In the genomic region with DNA sequence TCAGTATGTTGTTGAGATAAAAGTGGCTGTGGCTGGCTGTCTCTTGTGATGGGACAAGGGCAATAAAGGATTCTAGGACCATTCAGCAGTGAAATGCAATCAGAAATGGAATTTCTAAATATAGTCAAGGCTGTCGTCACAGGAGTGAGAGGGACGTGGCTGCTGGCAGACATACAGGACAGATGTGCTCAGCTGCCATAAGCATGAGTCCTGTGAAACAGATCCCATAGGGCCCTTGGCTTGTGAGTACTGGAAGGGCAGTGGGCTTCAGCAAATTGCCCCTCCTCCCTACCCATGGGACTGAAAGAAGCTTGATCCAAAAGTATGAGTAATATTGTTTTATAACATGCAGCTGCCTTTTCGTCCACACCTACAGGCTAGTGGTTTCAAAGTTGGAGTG, we compare ENCODE assay signal across 15 cellular contexts. TPM values are rescaled to one million over a fixed set of nuclear protein-coding genes. Genes with fewer than 3 reads are reported as not detected.
A peak's percentile ranks its signal among the peaks of the same experiment; 100 is the strongest.
DNase-seq lines count a peak whose midpoint lies in the region; ATAC-seq and TF ChIP-seq lines count a peak whose summit lies in the region.
"Had no signal": no experiment of that assay in that cellular context is flagged by ENCODE, and none has a peak within 500 bp of the region (broad histone marks: within the 10 kb centered on the region; RNA-seq: fewer than 3 reads in every experiment).

No MANE protein-coding gene starts in this region.

- peaks cover 3% of the 10 kb centered on the region for H3F3A ChIP-seq in DOHH2 (ENCODE audit: control insufficient read depth, insufficient read depth)

- WGBS in prostate gland, result 51% methylated on average over 3 of the region's 3 CpGs

- TF ChIP-seq CTCF in DOHH2 (IDR thresholded peaks at IDR 0.05; ENCODE audit: low read depth, low read length, poor library complexity, severe bottlenecking) (no peak), osteoblast (IDR thresholded peaks at IDR 0.05; ENCODE audit: extremely low read depth, low read depth, low read length) (no peak), prostate gland (IDR thresholded peaks at IDR 0.05) (no peak)

- no peaks in the 10 kb centered on the region for H3K9me2 ChIP-seq in DOHH2 (replicated peaks; ENCODE audit: control insufficient read depth, low read length)

- H3K4me3 ChIP-seq in DOHH2 (ENCODE audit: low read length) (peak overlapping the region; percentile 34), osteoblast (ENCODE audit: insufficient read depth, low read length) (no peak overlapping the region), prostate gland (no peak overlapping the region)
- H3K4me3 ChIP-seq: ascending aorta had no signal

- H3K9me3 ChIP-seq in DOHH2 (ENCODE audit: control insufficient read depth, insufficient read depth, low read length), result no peaks in the 10 kb centered on the region
- H3K9me3 ChIP-seq in osteoblast (ENCODE audit: low read depth, low read length), result no peaks in the 10 kb centered on the region
- H3K9me3 ChIP-seq in prostate gland, result no peaks in the 10 kb centered on the region
- H3K9me3 ChIP-seq: ascending aorta had no signal

- peaks cover 43% of the 10 kb centered on the region for H3K4me1 ChIP-seq in DOHH2 (ENCODE audit: control insufficient read depth, low read length)
- peaks cover 13% of the 10 kb centered on the region for H3K4me1 ChIP-seq in osteoblast (ENCODE audit: insufficient read depth, low read length)
- no peaks in the 10 kb centered on the region for H3K4me1 ChIP-seq in prostate gland (replicated peaks)

- H3K36me3 ChIP-seq in DOHH2 (ENCODE audit: control insufficient read depth, low read length) (no peaks in the 10 kb centered on the region; the same call in none of the 2 replicates), osteoblast (ENCODE audit: insufficient read depth, low read length) (no peaks in the 10 kb centered on the region), prostate gland (no peaks in the 10 kb centered on the region)

- H3K27ac ChIP-seq in DOHH2 (ENCODE audit: low read depth, low read length), result peak overlapping the region; percentile 21; the same call in 1 of the 2 replicates
- H3K27ac ChIP-seq in osteoblast (ENCODE audit: low read depth, low read length), result no peak overlapping the region
- H3K27ac ChIP-seq in prostate gland, result no peak overlapping the region
- H3K27ac ChIP-seq: ascending aorta had no signal

- DNase-seq in fibroblast of peridontal ligament (ENCODE audit: extremely low read depth), result peak; percentile 86
- DNase-seq in osteoblast (ENCODE audit: insufficient read length, low spot score, missing footprints), result peak; percentile 89
- DNase-seq in stimulated activated naive CD8-positive, alpha-beta T cell treated with anti-CD3 and anti-CD28 coated beads, Interleukin-15, Interleukin-2, amounts not matched to agents 100 U/mL and 50 U/mL, for 24 hours, result no peak
- DNase-seq in prostate gland (ENCODE audit: low spot score), result no peak
- DNase-seq: activated CD4-positive, alpha-beta T cell treated with anti-CD3 and anti-CD28 coated beads for 4 hours; activated naive CD4-positive, alpha-beta T cell; AML-193; DMS153; erythroblast; MM.1S; NCI-H1930; stimulated activated CD4-positive, alpha-beta T cell treated with anti-CD3 and anti-CD28 coated beads, Interleukin-15, amount 100 ng/mL, for 24 hours had no signal

- no peak for TF ChIP-seq POLR2A in prostate gland (IDR thresholded peaks at IDR 0.05)

- no peaks in the 10 kb centered on the region for H4K20me1 ChIP-seq in DOHH2 (ENCODE audit: control insufficient read depth, insufficient read depth, low read depth, low read length)
- no peaks in the 10 kb centered on the region for H4K20me1 ChIP-seq in osteoblast (ENCODE audit: insufficient read depth, low read length)

- peak overlapping the region; percentile 50 for H3K4me2 ChIP-seq in DOHH2 (ENCODE audit: low read length)
- no peak overlapping the region for H3K4me2 ChIP-seq in osteoblast (ENCODE audit: insufficient read depth, low read length)

- peaks cover 7% of the 10 kb centered on the region for H3K79me2 ChIP-seq in DOHH2 (ENCODE audit: control insufficient read depth, low read length)
- H3K79me2 ChIP-seq in osteoblast (ENCODE audit: insufficient read depth, low read length), result no peaks in the 10 kb centered on the region

- no peak for ATAC-seq in stimulated activated naive CD8-positive, alpha-beta T cell treated with anti-CD3 and anti-CD28 coated beads, Interleukin-15, Interleukin-2, amounts not matched to agents 100 U/mL and 50 U/mL, for 24 hours
- ATAC-seq in GM21423 (IDR thresholded peaks at IDR 0.05; ENCODE audit: unreplicated experiment), result no peak

- no peak overlapping the region for H2AFZ ChIP-seq in osteoblast (ENCODE audit: low read length)

- H3K27me3 ChIP-seq in DOHH2 (ENCODE audit: control insufficient read depth, low read length) (no peaks in the 10 kb centered on the region), osteoblast (ENCODE audit: insufficient read depth, low read length) (no peaks in the 10 kb centered on the region), prostate gland (replicated peaks; ENCODE audit: insufficient read depth) (no peaks in the 10 kb centered on the region)
- H3K27me3 ChIP-seq: ascending aorta had no signal

- intact Hi-C loops in prostate gland (cut with DNase I), result no loop called here

RNA-seq across cellular contexts. Expression of a gene that starts 4.2 kb away (rescaled TPM):
- 8.7 and 8.8 TPM in 2 replicates for total RNA-seq in osteoblast
- total RNA-seq in prostate gland, result 10 to 100 TPM; 29.7 to 29.8 TPM

RNA-seq across cellular contexts. Expression of a gene that starts 31.9 kb away (rescaled TPM):
- 1.8 and 2.1 TPM in 2 replicates for total RNA-seq in osteoblast
- total RNA-seq in prostate gland, result 10 to 100 TPM; 11.4 to 15.2 TPM

RNA-seq across cellular contexts. Expression of a gene that starts 45.9 kb away (rescaled TPM):
- 5.1 and 5.9 TPM in 2 replicates for total RNA-seq in osteoblast
- total RNA-seq in prostate gland, result 10 to 100 TPM; 21.2 to 38.7 TPM

RNA-seq across cellular contexts. Expression of a gene that starts 51.2 kb away (rescaled TPM):
- total RNA-seq in osteoblast (5.0 and 5.1 TPM in 2 replicates), prostate gland (10 to 100 TPM in 1 of 2 donors, 1 to 10 TPM in 1; 9.2 to 13.9 TPM)

RNA-seq across cellular contexts. Expression of a gene that starts 58.0 kb away (rescaled TPM):
- total RNA-seq in osteoblast (28.0 and 29.7 TPM in 2 replicates), prostate gland (10 to 100 TPM; 35.8 to 45.9 TPM)

Comparison
In these comparisons a context has a peak if more than half of its experiments do, and no peak if none do; other contexts are left out.
1. DNase-seq: peak in fibroblast of peridontal ligament (single experiment) and osteoblast (single experiment); none in stimulated activated naive CD8-positive, alpha-beta T cell treated with anti-CD3 and anti-CD28 coated beads, Interleukin-15, Interleukin-2, amounts not matched to agents 100 U/mL and 50 U/mL, for 24 hours (single experiment) and prostate gland (single experiment).